In the genomic region with DNA sequence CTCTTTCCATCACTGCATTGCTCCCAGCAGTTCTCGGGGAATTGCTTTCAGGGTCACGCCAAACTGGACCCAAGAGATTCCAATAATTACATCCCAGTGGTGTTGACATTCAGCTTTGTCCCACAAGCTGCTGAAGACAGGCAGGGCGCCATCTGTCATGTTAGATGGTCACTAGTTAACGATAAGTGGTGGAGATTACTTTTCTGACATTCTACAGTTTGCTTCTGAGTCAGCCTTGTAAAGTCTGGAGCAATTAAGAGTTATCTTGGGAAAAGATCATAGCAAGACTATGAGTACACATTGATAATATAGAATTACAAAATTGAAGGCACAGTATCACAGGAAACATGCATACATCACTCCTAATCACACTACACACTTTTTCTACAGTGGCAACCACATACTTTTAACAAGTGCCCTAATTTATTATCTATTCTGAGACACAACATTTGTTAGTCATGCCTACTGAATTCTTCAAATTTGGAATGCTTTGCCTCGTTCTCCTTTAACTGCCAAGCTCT, we compare ENCODE assay signal across 13 cellular contexts. TPM values are rescaled to one million over a fixed set of nuclear protein-coding genes. Genes with fewer than 3 reads are reported as not detected.
A peak's percentile ranks its signal among the peaks of the same experiment; 100 is the strongest.
DNase-seq lines count a peak whose midpoint lies in the region; ATAC-seq and TF ChIP-seq lines count a peak whose summit lies in the region.
"Had no signal": no experiment of that assay in that cellular context is flagged by ENCODE, and none has a peak within 500 bp of the region (broad histone marks: within the 10 kb centered on the region; RNA-seq: fewer than 3 reads in every experiment).

No MANE protein-coding gene starts in this region.

- no peaks in the 10 kb centered on the region for H3K27me3 Mint-ChIP-seq in nephron progenitor cell (ENCODE audit: low read depth, poor library complexity)
- no peaks in the 10 kb centered on the region for H3K27me3 Mint-ChIP-seq in activated T-helper 1 cell treated with anti-CD3 and anti-CD28 coated beads, Interleukin-12 subunit alpha, Interleukin-12 subunit beta, Interleukin-2, Interleukin-4 antibody, amounts not matched to agents 30 ng/mL and 10 ng/mL and 1 ng/mL, durations not matched to agents 14 hours and 24 hours and 36 hours (ENCODE audit: insufficient read depth)
- H3K27me3 Mint-ChIP-seq: activated CD8-positive, alpha-beta T cell treated with anti-CD3 and anti-CD28 coated beads for 36 hours had no signal

- in situ Hi-C loops in astrocyte of the spinal cord (cut with HindIII; ENCODE audit: low sequenced_read_pairs) = no loop called here

- no peak for TF ChIP-seq CTCF in astrocyte of the spinal cord (IDR thresholded peaks at IDR 0.05; ENCODE audit: low read depth, low read length)
- TF ChIP-seq CTCF in nephron progenitor cell (IDR thresholded peaks at IDR 0.05) = no peak

- DNase-seq in DMS 273 (lab: John Stamatoyannopoulos, UW; ENCODE audit: unreplicated experiment) (peak; percentile 90), LHCN-M2 (ENCODE audit: low read depth) (peak; percentile 73), astrocyte of the spinal cord (ENCODE audit: low read depth, low spot score) (peak; percentile 52), nephron progenitor cell (peak; percentile 42), T-helper 9 cell (no peak), activated gamma-delta T cell treated with Interleukin-2 at 50 U/mL for 16 hours (no peak)
- no peak for DNase-seq in activated T-helper 1 cell treated with anti-CD3 and anti-CD28 coated beads, Interleukin-12 subunit alpha, Interleukin-12 subunit beta, Interleukin-2, Interleukin-4 antibody, amounts not matched to agents 30 ng/mL and 10 ng/mL and 1 ng/mL, durations not matched to agents 14 hours and 24 hours and 36 hours (ENCODE audit: low spot score)
- DNase-seq: activated CD8-positive, alpha-beta T cell treated with anti-CD3 and anti-CD28 coated beads for 36 hours; spleen; stimulated activated naive CD4-positive, alpha-beta T cell had no signal

- ATAC-seq in HG02759 (IDR thresholded peaks at IDR 0.05; ENCODE audit: unreplicated experiment) = no peak
- ATAC-seq: activated CD8-positive, alpha-beta T cell treated with anti-CD3 and anti-CD28 coated beads for 36 hours; gastroesophageal sphincter had no signal

- intact Hi-C loops in activated T-helper 1 cell treated with anti-CD3 and anti-CD28 coated beads, Interleukin-12 subunit alpha, Interleukin-12 subunit beta, Interleukin-2, Interleukin-4 antibody, amounts not matched to agents 30 ng/mL and 10 ng/mL and 1 ng/mL, durations not matched to agents 14 hours and 24 hours and 36 hours (cut with micrococcal nuclease) = no loop called here

- H3K36me3 Mint-ChIP-seq in nephron progenitor cell (ENCODE audit: low read depth) = peaks cover 64% of the 10 kb centered on the region
- H3K36me3 Mint-ChIP-seq in activated T-helper 1 cell treated with anti-CD3 and anti-CD28 coated beads, Interleukin-12 subunit alpha, Interleukin-12 subunit beta, Interleukin-2, Interleukin-4 antibody, amounts not matched to agents 30 ng/mL and 10 ng/mL and 1 ng/mL, durations not matched to agents 14 hours and 24 hours and 36 hours (ENCODE audit: low read depth) = no peaks in the 10 kb centered on the region

- H3K4me3 ChIP-seq in astrocyte of the spinal cord (ENCODE audit: low read depth, low read length) = no peak overlapping the region
- H3K4me3 ChIP-seq: gastroesophageal sphincter, lung, spleen had no signal

- H3K27ac Mint-ChIP-seq in nephron progenitor cell = peak overlapping the region; percentile 58
- H3K27ac Mint-ChIP-seq in activated T-helper 1 cell treated with anti-CD3 and anti-CD28 coated beads, Interleukin-12 subunit alpha, Interleukin-12 subunit beta, Interleukin-2, Interleukin-4 antibody, amounts not matched to agents 30 ng/mL and 10 ng/mL and 1 ng/mL, durations not matched to agents 14 hours and 24 hours and 36 hours = no peak overlapping the region
- H3K27ac Mint-ChIP-seq: activated CD8-positive, alpha-beta T cell treated with anti-CD3 and anti-CD28 coated beads for 36 hours had no signal

- H3K4me1 Mint-ChIP-seq in nephron progenitor cell = peaks cover 24% of the 10 kb centered on the region
- no peaks in the 10 kb centered on the region for H3K4me1 Mint-ChIP-seq in activated T-helper 1 cell treated with anti-CD3 and anti-CD28 coated beads, Interleukin-12 subunit alpha, Interleukin-12 subunit beta, Interleukin-2, Interleukin-4 antibody, amounts not matched to agents 30 ng/mL and 10 ng/mL and 1 ng/mL, durations not matched to agents 14 hours and 24 hours and 36 hours (ENCODE audit: low read depth)

- H3K9me3 Mint-ChIP-seq in nephron progenitor cell = no peaks in the 10 kb centered on the region
- peaks cover 3% of the 10 kb centered on the region for H3K9me3 Mint-ChIP-seq in activated T-helper 1 cell treated with anti-CD3 and anti-CD28 coated beads, Interleukin-12 subunit alpha, Interleukin-12 subunit beta, Interleukin-2, Interleukin-4 antibody, amounts not matched to agents 30 ng/mL and 10 ng/mL and 1 ng/mL, durations not matched to agents 14 hours and 24 hours and 36 hours
- H3K9me3 Mint-ChIP-seq: activated CD8-positive, alpha-beta T cell treated with anti-CD3 and anti-CD28 coated beads for 36 hours had no signal

- H3K4me3 Mint-ChIP-seq in nephron progenitor cell = peak overlapping the region; percentile 39
- no peak overlapping the region for H3K4me3 Mint-ChIP-seq in activated T-helper 1 cell treated with anti-CD3 and anti-CD28 coated beads, Interleukin-12 subunit alpha, Interleukin-12 subunit beta, Interleukin-2, Interleukin-4 antibody, amounts not matched to agents 30 ng/mL and 10 ng/mL and 1 ng/mL, durations not matched to agents 14 hours and 24 hours and 36 hours
- H3K4me3 Mint-ChIP-seq: activated CD8-positive, alpha-beta T cell treated with anti-CD3 and anti-CD28 coated beads for 36 hours had no signal

RNA-seq across cellular contexts. Expression of a gene that starts 41.9 kb away (rescaled TPM):
- total RNA-seq in LHCN-M2 (2014; rRNA removed) = 104 and 136 TPM in 2 replicates
- polyA plus RNA-seq in LHCN-M2 (2012) = 30.7 TPM
- not detected in 2 replicates for total RNA-seq in activated T-helper 1 cell treated with anti-CD3 and anti-CD28 coated beads, Interleukin-12 subunit alpha, Interleukin-12 subunit beta, Interleukin-2, Interleukin-4 antibody, amounts not matched to agents 30 ng/mL and 10 ng/mL and 1 ng/mL, durations not matched to agents 14 hours and 24 hours and 36 hours
- total RNA-seq: activated CD8-positive, alpha-beta T cell treated with anti-CD3 and anti-CD28 coated beads for 36 hours had no signal

Comparison
In these comparisons a context has a peak if more than half of its experiments do, and no peak if none do; other contexts are left out.
1. DNase-seq: peak in DMS 273 (single experiment), LHCN-M2 (single experiment), astrocyte of the spinal cord (single experiment) and nephron progenitor cell (single experiment); none in T-helper 9 cell (single experiment), activated gamma-delta T cell treated with Interleukin-2 at 50 U/mL for 16 hours (single experiment) and activated T-helper 1 cell treated with anti-CD3 and anti-CD28 coated beads, Interleukin-12 subunit alpha, Interleukin-12 subunit beta, Interleukin-2, Interleukin-4 antibody, amounts not matched to agents 30 ng/mL and 10 ng/mL and 1 ng/mL, durations not matched to agents 14 hours and 24 hours and 36 hours (single experiment).
2. RNA of a gene that starts 41.9 kb away (total RNA-seq): 104 to 136 TPM in LHCN-M2; not detected in activated T-helper 1 cell treated with anti-CD3 and anti-CD28 coated beads, Interleukin-12 subunit alpha, Interleukin-12 subunit beta, Interleukin-2, Interleukin-4 antibody, amounts not matched to agents 30 ng/mL and 10 ng/mL and 1 ng/mL, durations not matched to agents 14 hours and 24 hours and 36 hours; every median in the first group is over 100 times any median in the second.